8 cellular contexts compared by ENCODE assay signal in genomic region chr1:227947678-227948492, GRCh38. TPM values are rescaled to one million over a fixed set of nuclear protein-coding genes. Genes with fewer than 3 reads are reported as not detected.
DNase-seq lines count a peak whose midpoint lies in the region; ATAC-seq and TF ChIP-seq lines count a peak whose summit lies in the region.

Gene WNT9A, minus strand, starts transcription at chr1:227947932. Its CDS starts 45 bp downstream, at chr1:227947887.

- no peak for TF ChIP-seq CTCF in activated CD8-positive, alpha-beta T cell treated with anti-CD3 and anti-CD28 coated beads for 36 hours (IDR thresholded peaks at IDR 0.05)
- no peak for TF ChIP-seq CTCF in fibroblast of pulmonary artery (IDR thresholded peaks at IDR 0.05; ENCODE audit: low read length, missing control alignments)
- no peak for TF ChIP-seq CTCF in nephron progenitor cell (IDR thresholded peaks at IDR 0.05)

- peak within 1 kb of the TSS; percentile 45 for H3K4me3 ChIP-seq in fibroblast of pulmonary artery (replicated peaks; ENCODE audit: low read depth, low read length)

- intact Hi-C loops in activated CD8-positive, alpha-beta T cell treated with anti-CD3 and anti-CD28 coated beads for 36 hours (cut with micrococcal nuclease), result loop anchor here (10.0 kb wide), 1 partner anchor 183 kb away; no protein-coding TSS in a partner anchor

- H3K27me3 Mint-ChIP-seq in activated CD8-positive, alpha-beta T cell treated with anti-CD3 and anti-CD28 coated beads for 36 hours, result peaks cover 18% of the 10 kb centered on the region
- peaks cover 49% of the 10 kb centered on the region for H3K27me3 Mint-ChIP-seq in nephron progenitor cell (ENCODE audit: low read depth, poor library complexity)

- POLR2A ChIA-PET in activated CD8-positive, alpha-beta T cell treated with anti-CD3 and anti-CD28 coated beads for 36 hours (lab: Charles Lee), result interaction anchor here (1.3 kb wide), 1 partner anchor 182 kb away, joined by 5 read pairs; no protein-coding TSS in a partner anchor

- H3K27ac Mint-ChIP-seq in activated CD8-positive, alpha-beta T cell treated with anti-CD3 and anti-CD28 coated beads for 36 hours, result no peak within 1 kb of the TSS
- H3K27ac Mint-ChIP-seq in nephron progenitor cell, result no peak within 1 kb of the TSS

- peak; percentile 11 to 21 for DNase-seq in activated CD4-positive, alpha-beta T cell treated with anti-CD3 and anti-CD28 coated beads, Interleukin-2, amount 50 U/mL, for 48 hours
- no peak for DNase-seq in activated CD4-positive, alpha-beta T cell treated with anti-CD3 and anti-CD28 coated beads for 1 hour
- DNase-seq in LoVo (ENCODE audit: low spot score) (peak; percentile 55), fibroblast of pulmonary artery (ENCODE audit: low read depth) (peak; percentile 44), nephron progenitor cell (peak; percentile 81)
- no peak for DNase-seq in activated CD8-positive, alpha-beta T cell treated with anti-CD3 and anti-CD28 coated beads for 36 hours

- H3K9me3 Mint-ChIP-seq in activated CD8-positive, alpha-beta T cell treated with anti-CD3 and anti-CD28 coated beads for 36 hours, result no peaks in the 10 kb centered on the region
- H3K9me3 Mint-ChIP-seq in nephron progenitor cell, result no peaks in the 10 kb centered on the region

- no peaks in the 10 kb centered on the region for H3K36me3 Mint-ChIP-seq in activated CD8-positive, alpha-beta T cell treated with anti-CD3 and anti-CD28 coated beads for 36 hours (ENCODE audit: low read depth)
- H3K36me3 Mint-ChIP-seq in nephron progenitor cell (ENCODE audit: low read depth), result no peaks in the 10 kb centered on the region

- peak within 1 kb of the TSS; percentile 44 for H3K4me3 Mint-ChIP-seq in activated CD8-positive, alpha-beta T cell treated with anti-CD3 and anti-CD28 coated beads for 36 hours
- H3K4me3 Mint-ChIP-seq in nephron progenitor cell, result peak within 1 kb of the TSS; percentile 80

- CTCF ChIA-PET in activated CD8-positive, alpha-beta T cell treated with anti-CD3 and anti-CD28 coated beads for 36 hours (lab: Charles Lee), result interaction anchor here (0.8 to 1.6 kb wide), 6 partner anchors 62 to 186 kb away, joined by 3 to 7 read pairs (median 4); no protein-coding TSS in a partner anchor

- peaks cover 2% of the 10 kb centered on the region for H3K4me1 Mint-ChIP-seq in activated CD8-positive, alpha-beta T cell treated with anti-CD3 and anti-CD28 coated beads for 36 hours (ENCODE audit: low read depth)
- peaks cover 35% of the 10 kb centered on the region for H3K4me1 Mint-ChIP-seq in nephron progenitor cell

- peak; percentile 14 for ATAC-seq in activated CD8-positive, alpha-beta T cell treated with anti-CD3 and anti-CD28 coated beads for 36 hours
- ATAC-seq in HG03565 (IDR thresholded peaks at IDR 0.05; ENCODE audit: unreplicated experiment), result no peak
- no peak for ATAC-seq in HG03175 (IDR thresholded peaks at IDR 0.05; ENCODE audit: unreplicated experiment)

RNA-seq across cellular contexts. Expression of gene WNT9A, which starts in this region (rescaled TPM):
- not detected for total RNA-seq in activated CD8-positive, alpha-beta T cell treated with anti-CD3 and anti-CD28 coated beads for 36 hours

Comparison
In these comparisons a context has a peak if more than half of its experiments do, and no peak if none do; other contexts are left out.
1. DNase-seq: peak in activated CD4-positive, alpha-beta T cell treated with anti-CD3 and anti-CD28 coated beads, Interleukin-2, amount 50 U/mL, for 48 hours (2 of 2), LoVo (single experiment), fibroblast of pulmonary artery (single experiment) and nephron progenitor cell (single experiment); none in activated CD4-positive, alpha-beta T cell treated with anti-CD3 and anti-CD28 coated beads for 1 hour (single experiment) and activated CD8-positive, alpha-beta T cell treated with anti-CD3 and anti-CD28 coated beads for 36 hours (single experiment).
2. Peak in ATAC-seq in activated CD8-positive, alpha-beta T cell treated with anti-CD3 and anti-CD28 coated beads for 36 hours; RNA of the gene not detected or under 1 TPM.